ENCODE assay signal across 1 cellular context in genomic region chr4:41213563-41214157, GRCh38.
TF ChIP-seq lines count a peak whose summit lies in the region.

No MANE protein-coding gene starts in this region.

TF ChIP-seq in HEK293, 187 proteins besides CTCF, POLR2A, EP300 and RAD21 (continued from another document):
- TF ChIP-seq ZBTB11 (tag by site-specific recombination; conservative IDR thresholded peaks at IDR 0.05; ENCODE audit: low read depth) (no peak), SP2 (tag by site-specific recombination; IDR thresholded peaks at IDR 0.05) (no peak), EGR2 (tag by site-specific recombination; IDR thresholded peaks at IDR 0.05; ENCODE audit: low read depth) (0 out of 2 replicates have a peak, but pooled peaks have one; percentile 7), HIC1 (tag by site-specific recombination; IDR thresholded peaks at IDR 0.05) (peak; percentile 20; the same call in 1 of the 2 replicates), PATZ1 (tag by site-specific recombination; IDR thresholded peaks at IDR 0.05) (0 out of 2 replicates have a peak, but pooled peaks have one; percentile 12), ZNF18 (tag by site-specific recombination; IDR thresholded peaks at IDR 0.05) (no peak), ZNF202 (tag by site-specific recombination; IDR thresholded peaks at IDR 0.05; ENCODE audit: borderline replicate concordance) (no peak), ZNF501 (tag by site-specific recombination; IDR thresholded peaks at IDR 0.05) (no peak), ZFP41 (tag by site-specific recombination; IDR thresholded peaks at IDR 0.05; ENCODE audit: borderline replicate concordance) (no peak), REST (tag by site-specific recombination; IDR thresholded peaks at IDR 0.05) (no peak), ZNF16 (tag by site-specific recombination; IDR thresholded peaks at IDR 0.05; ENCODE audit: low read depth) (no peak), ZNF560 (tag by site-specific recombination; IDR thresholded peaks at IDR 0.05; ENCODE audit: borderline replicate concordance) (no peak), SP7 (tag by site-specific recombination; IDR thresholded peaks at IDR 0.05) (no peak), ZNF513 (tag by site-specific recombination; IDR thresholded peaks at IDR 0.05) (no peak)
TF ChIP-seq in HEK293: peak in this region for 11.
